In genomic region chr16:14308357-14308723, GRCh38 we compare ENCODE assay signal across 15 cellular contexts.
DNase-seq lines count a peak whose midpoint lies in the region; ATAC-seq and TF ChIP-seq lines count a peak whose summit lies in the region.
"Had no signal": no experiment of that assay in that cellular context is flagged by ENCODE, and none has a peak within 500 bp of the region (broad histone marks: within the 10 kb centered on the region; RNA-seq: fewer than 3 reads in every experiment).

No MANE protein-coding gene starts in this region.

- no peak for TF ChIP-seq POLR2A in esophagus squamous epithelium (IDR thresholded peaks at IDR 0.05)

- in situ Hi-C loops in GM13977 (cut with MboI; ENCODE audit: low pct_unique_long_range_greater_than_20kb, low sequenced_read_pairs, unreplicated experiment): loop anchor here (5.0 kb wide), 1 partner anchor 99 kb away; no protein-coding TSS in a partner anchor

- CTCF ChIA-PET in RWPE1 (lab: Yijun Ruan, JAX): interaction anchor here (0.7 kb wide), 2 partner anchors 64 to 299 kb away, joined by 3 read pairs; no protein-coding TSS in a partner anchor

- H3K9me3 ChIP-seq in esophagus squamous epithelium: no peaks in the 10 kb centered on the region
- H3K9me3 ChIP-seq in stomach smooth muscle (ENCODE audit: control insufficient read depth in 2 of 2, low read length in 2 of 2): no peaks in the 10 kb centered on the region
- H3K9me3 ChIP-seq in effector memory CD4-positive, alpha-beta T cell (ENCODE audit: control insufficient read depth, low read length): no peaks in the 10 kb centered on the region
- H3K9me3 ChIP-seq: mucosa of descending colon had no signal

- 100% methylated on average over 1 of the region's 1 CpG; no CpG with 5 or more reads in 1 of the 2 donors for WGBS in esophagus squamous epithelium, 2 donors

- H3K27me3 ChIP-seq in esophagus squamous epithelium (no peaks in the 10 kb centered on the region), stomach smooth muscle (ENCODE audit: control insufficient read depth in 1 of 2, insufficient read depth in 2 of 2, low read length in 2 of 2) (no peaks in the 10 kb centered on the region)
- H3K27me3 ChIP-seq in effector memory CD4-positive, alpha-beta T cell (replicated peaks; ENCODE audit: control insufficient read depth, insufficient read depth, low read length, poor library complexity, severe bottlenecking): no peaks in the 10 kb centered on the region

- no peak for ATAC-seq in left lobe of liver
- ATAC-seq: mucosa of descending colon had no signal

- TF ChIP-seq CTCF in GM13977 (IDR thresholded peaks at IDR 0.05; ENCODE audit: extremely low read depth, insufficient read depth, missing control alignments) (peak; percentile 4), RWPE1 (conservative IDR thresholded peaks at IDR 0.05; ENCODE audit: low read depth) (no peak), esophagus squamous epithelium (IDR thresholded peaks at IDR 0.05) (peak in 2 of 6 experiments; percentile 4 to 25)

- intact Hi-C loops in esophagus squamous epithelium (cut with DNase I): no loop called here

- no peak for DNase-seq in GM13977 (ENCODE audit: low spot score)
- no peak for DNase-seq in RWPE1 (ENCODE audit: low spot score)
- DNase-seq in esophagus squamous epithelium (lab: John Stamatoyannopoulos, UW): no peak
- no peak for DNase-seq in T-helper 2 cell treated with Interferon-gamma antibody and Interleukin-4, amounts not matched to agents 5 μg/mL and 100 μg/mL, for 36 hours (ENCODE audit: low spot score)
- DNase-seq in left lobe of liver (ENCODE audit: low spot score): no peak
- no peak for DNase-seq in NCI-H128 (lab: John Stamatoyannopoulos, UW; ENCODE audit: unreplicated experiment)
- no peak for DNase-seq in effector memory CD4-positive, alpha-beta T cell
- DNase-seq: DMS153, mucosa of descending colon, NCI-H1105 treated with DMSO at 0.1 percent for 48 hours, NCI-H526 treated with DMSO at 0.1 percent for 48 hours, small intestine, SW 1271 had no signal

- no peaks in the 10 kb centered on the region for H3K9me3 Mint-ChIP-seq in T-helper 2 cell treated with Interferon-gamma antibody and Interleukin-4, amounts not matched to agents 5 μg/mL and 100 μg/mL, for 36 hours

- no peak overlapping the region for H3K27ac Mint-ChIP-seq in T-helper 2 cell treated with Interferon-gamma antibody and Interleukin-4, amounts not matched to agents 5 μg/mL and 100 μg/mL, for 36 hours

- H3K4me3 ChIP-seq in esophagus squamous epithelium: peak overlapping the region in 1 of 4 donors; percentile 26
- H3K4me3 ChIP-seq in stomach smooth muscle (ENCODE audit: low read length in 2 of 2): peak overlapping the region in 1 of 2 donors; percentile 49
- H3K4me3 ChIP-seq in effector memory CD4-positive, alpha-beta T cell (ENCODE audit: insufficient read depth, low read depth, low read length, poor library complexity, severe bottlenecking): no peak overlapping the region
- H3K4me3 ChIP-seq: mucosa of descending colon had no signal

- peak overlapping the region; percentile 73 for H3K27ac ChIP-seq in RWPE1
- H3K27ac ChIP-seq in esophagus squamous epithelium: peak overlapping the region; percentile 76 to 93 (median 80)
- H3K27ac ChIP-seq in stomach smooth muscle (ENCODE audit: low read length): peak overlapping the region; percentile 67
- H3K27ac ChIP-seq in effector memory CD4-positive, alpha-beta T cell (ENCODE audit: insufficient read depth, low read length, poor library complexity, severe bottlenecking): no peak overlapping the region
- H3K27ac ChIP-seq: HL-60 had no signal

- H3K36me3 Mint-ChIP-seq in T-helper 2 cell treated with Interferon-gamma antibody and Interleukin-4, amounts not matched to agents 5 μg/mL and 100 μg/mL, for 36 hours (ENCODE audit: low read depth): no peaks in the 10 kb centered on the region

- H3K4me3 Mint-ChIP-seq in T-helper 2 cell treated with Interferon-gamma antibody and Interleukin-4, amounts not matched to agents 5 μg/mL and 100 μg/mL, for 36 hours: no peak overlapping the region

- peaks cover 25% of the 10 kb centered on the region for H3K27me3 Mint-ChIP-seq in T-helper 2 cell treated with Interferon-gamma antibody and Interleukin-4, amounts not matched to agents 5 μg/mL and 100 μg/mL, for 36 hours (ENCODE audit: low read depth)

- H3K4me1 Mint-ChIP-seq in T-helper 2 cell treated with Interferon-gamma antibody and Interleukin-4, amounts not matched to agents 5 μg/mL and 100 μg/mL, for 36 hours (ENCODE audit: low read depth): peaks cover 10% of the 10 kb centered on the region

- POLR2A ChIA-PET in RWPE1 (lab: Yijun Ruan, JAX; ENCODE audit: low non-redundant PET): no interaction called here

- H3K36me3 ChIP-seq in esophagus squamous epithelium: no peaks in the 10 kb centered on the region
- no peaks in the 10 kb centered on the region for H3K36me3 ChIP-seq in stomach smooth muscle (ENCODE audit: control insufficient read depth in 2 of 2, insufficient read depth in 2 of 2, low read length in 2 of 2)
- H3K36me3 ChIP-seq in effector memory CD4-positive, alpha-beta T cell (ENCODE audit: control insufficient read depth, insufficient read depth, low read length): no peaks in the 10 kb centered on the region

- H3K4me1 ChIP-seq in esophagus squamous epithelium (peaks cover 36 to 76% (median 50%) of the 10 kb centered on the region in 3 donors), stomach smooth muscle (ENCODE audit: control insufficient read depth, insufficient read depth, low read length) (peaks cover 53% of the 10 kb centered on the region)
- H3K4me1 ChIP-seq in effector memory CD4-positive, alpha-beta T cell (ENCODE audit: control insufficient read depth, insufficient read depth, low read length, poor library complexity, severe bottlenecking): peaks cover 2% of the 10 kb centered on the region

- H3K9ac ChIP-seq in stomach smooth muscle (ENCODE audit: low read length in 2 of 2): no peak overlapping the region
